Comparison of ENCODE assay signal across 7 cellular contexts in the genomic region with DNA sequence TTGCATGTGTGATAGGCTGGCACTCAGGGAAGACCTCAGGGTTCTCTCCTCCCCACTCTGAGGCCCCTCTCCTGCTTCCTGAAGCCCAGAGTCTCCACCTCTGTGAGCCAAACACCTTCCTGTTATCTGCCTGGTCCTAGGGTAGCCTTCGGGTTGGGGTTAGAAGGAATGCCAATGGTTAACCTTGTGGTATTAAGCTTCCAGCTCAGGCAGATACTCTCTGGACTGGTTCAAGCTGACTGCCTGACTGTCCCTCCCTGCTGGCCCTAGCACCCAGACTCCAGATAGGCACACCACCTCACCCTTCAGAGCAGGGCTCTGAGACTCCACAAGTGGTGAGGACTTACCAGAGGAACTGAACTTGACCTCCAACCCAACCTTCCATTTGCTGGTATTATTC. TPM values are rescaled to one million over a fixed set of nuclear protein-coding genes. Genes with fewer than 3 reads are reported as not detected.
"Had no signal": no experiment of that assay in that cellular context is flagged by ENCODE, and none has a peak within 500 bp of the region (broad histone marks: within the 10 kb centered on the region; RNA-seq: fewer than 3 reads in every experiment).

No MANE protein-coding gene starts in this region.

RNA-seq across cellular contexts. Expression of gene FOLR3, which starts 7.0 kb away (rescaled TPM):
- total RNA-seq: activated CD8-positive, alpha-beta T cell treated with anti-CD3 and anti-CD28 coated beads, Interleukin-2, amount 10 ng/mL, durations not matched to agents 7 days and 5 days; activated naive CD8-positive, alpha-beta T cell treated with anti-CD3 and anti-CD28 coated beads, Interleukin-2, amount 10 ng/mL, durations not matched to agents 7 days and 5 days; Peyer's patch; WTC11 had no signal

RNA-seq across cellular contexts. Expression of gene TOMT, which starts 36.8 kb away (rescaled TPM):
- total RNA-seq: activated CD8-positive, alpha-beta T cell treated with anti-CD3 and anti-CD28 coated beads, Interleukin-2, amount 10 ng/mL, durations not matched to agents 7 days and 5 days; activated naive CD8-positive, alpha-beta T cell treated with anti-CD3 and anti-CD28 coated beads, Interleukin-2, amount 10 ng/mL, durations not matched to agents 7 days and 5 days; adrenal gland; breast epithelium; Peyer's patch; T-helper 17 cell; WTC11 had no signal
- polyA plus RNA-seq: adrenal gland had no signal

RNA-seq across cellular contexts. Expression of gene FOLR1, which starts 49.4 kb away (rescaled TPM):
- total RNA-seq: activated CD8-positive, alpha-beta T cell treated with anti-CD3 and anti-CD28 coated beads, Interleukin-2, amount 10 ng/mL, durations not matched to agents 7 days and 5 days; activated naive CD8-positive, alpha-beta T cell treated with anti-CD3 and anti-CD28 coated beads, Interleukin-2, amount 10 ng/mL, durations not matched to agents 7 days and 5 days; Peyer's patch; T-helper 17 cell had no signal
